In the genomic region with DNA sequence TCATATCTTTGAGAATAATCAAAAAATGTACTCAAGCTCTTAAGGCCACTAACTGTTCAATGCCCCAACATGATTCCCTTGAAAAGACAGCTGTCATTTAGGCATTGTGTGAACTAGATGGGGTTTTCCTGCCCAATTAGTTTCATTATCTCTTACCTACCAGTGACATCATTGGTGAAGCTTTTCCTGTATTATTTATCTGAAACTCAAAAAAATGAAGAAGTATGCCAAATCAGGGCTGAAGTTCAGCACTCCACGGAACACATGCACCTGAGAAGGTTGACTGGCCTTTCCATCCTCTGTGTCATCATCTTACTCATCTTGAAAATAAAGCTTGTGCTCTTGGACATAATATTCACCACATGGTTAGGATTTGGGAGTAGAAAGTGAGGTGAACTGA, we compare ENCODE assay signal across 19 cellular contexts.
DNase-seq lines count a peak whose midpoint lies in the region; ATAC-seq and TF ChIP-seq lines count a peak whose summit lies in the region.
"Had no signal": no experiment of that assay in that cellular context is flagged by ENCODE, and none has a peak within 500 bp of the region (broad histone marks: within the 10 kb centered on the region; RNA-seq: fewer than 3 reads in every experiment).

No MANE protein-coding gene starts in this region.

- H3K27me3 ChIP-seq in WERI-Rb-1 (ENCODE audit: insufficient read depth, low read depth, severe bottlenecking) (no peaks in the 10 kb centered on the region), Peyer's patch (no peaks in the 10 kb centered on the region)
- H3K27me3 ChIP-seq: pancreas had no signal

- ATAC-seq in GM18909 (IDR thresholded peaks at IDR 0.05; ENCODE audit: poor library complexity, unreplicated experiment) = peak; percentile 76
- ATAC-seq in HG02759 (IDR thresholded peaks at IDR 0.05; ENCODE audit: unreplicated experiment) = peak; percentile 62
- no peak for ATAC-seq in GM21528 (IDR thresholded peaks at IDR 0.05; ENCODE audit: low FRiP score, unreplicated experiment)
- no peak for ATAC-seq in GM18519 (IDR thresholded peaks at IDR 0.05; ENCODE audit: low FRiP score, unreplicated experiment)
- ATAC-seq: CD8-positive, alpha-beta T cell; HepG2; pancreas had no signal

- DNase-seq in EL (peak; percentile 63), HT1080 (ENCODE audit: low read depth) (peak; percentile 11), WERI-Rb-1 (no peak), Peyer's patch (no peak)
- DNase-seq: activated gamma-delta T cell treated with Interleukin-2 at 50 U/mL for 16 hours; CD8-positive, alpha-beta T cell; dermis blood vessel endothelial cell; GDM1; H7; kidney glomerular epithelial cell; NCI-H2171; pancreas; small intestine had no signal

- H3K36me3 ChIP-seq in WERI-Rb-1 = no peaks in the 10 kb centered on the region
- no peaks in the 10 kb centered on the region for H3K36me3 ChIP-seq in Peyer's patch
- H3K36me3 ChIP-seq: pancreas had no signal

- no peak overlapping the region for H3K27ac ChIP-seq in WERI-Rb-1
- no peak overlapping the region for H3K27ac ChIP-seq in Peyer's patch
- H3K27ac ChIP-seq: pancreas, SK-N-MC had no signal

- TF ChIP-seq CTCF in WERI-Rb-1 (IDR thresholded peaks at IDR 0.05; ENCODE audit: low read depth, low read length) (no peak), Peyer's patch (IDR thresholded peaks at IDR 0.05) (no peak)

- no peak for TF ChIP-seq POLR2A in Peyer's patch (IDR thresholded peaks at IDR 0.05)

- no peaks in the 10 kb centered on the region for H3K4me1 ChIP-seq in Peyer's patch
- H3K4me1 ChIP-seq: pancreas had no signal

- H3K9me3 ChIP-seq in WERI-Rb-1 (ENCODE audit: severe bottlenecking) (no peaks in the 10 kb centered on the region), Peyer's patch (no peaks in the 10 kb centered on the region)
- H3K9me3 ChIP-seq: pancreas had no signal

- H3K4me3 ChIP-seq in WERI-Rb-1 (ENCODE audit: low read depth, low read length) (no peak overlapping the region), Peyer's patch (no peak overlapping the region)
- H3K4me3 ChIP-seq: pancreas, SK-N-MC had no signal

Comparison
In these comparisons a context has a peak if more than half of its experiments do, and no peak if none do; other contexts are left out.
1. DNase-seq: peak in EL (single experiment) and HT1080 (single experiment); none in WERI-Rb-1 (single experiment) and Peyer's patch (0 of 3).
2. ATAC-seq: peak in GM18909 (single experiment) and HG02759 (single experiment); none in GM21528 (single experiment) and GM18519 (single experiment).